In genomic region chr13:88507909-88508308, GRCh38 we compare ENCODE assay signal across 3 cellular contexts.
A peak's percentile ranks its signal among the peaks of the same experiment; 100 is the strongest.
TF ChIP-seq lines count a peak whose summit lies in the region.

No MANE protein-coding gene starts in this region.

TF ChIP-seq in HCT116, 20 proteins besides CTCF, POLR2A, EP300 and RAD21:
- peak; percentile 52; the same call in 1 of the 2 replicates for TF ChIP-seq ZNF274 (IDR thresholded peaks at IDR 0.05; ENCODE audit: low read depth, low read length)
- no peak for TF ChIP-seq EZH2phosphoT487 (IDR thresholded peaks at IDR 0.05; ENCODE audit: borderline replicate concordance)

TF ChIP-seq in HEK293, 187 proteins besides CTCF, POLR2A, EP300 and RAD21:
- TF ChIP-seq ZSCAN18 (tag by site-specific recombination; IDR thresholded peaks at IDR 0.05) (no peak), SETDB1 (IDR thresholded peaks at IDR 0.05; ENCODE audit: insufficient read length, low read length) (peak; percentile 21)

TF ChIP-seq in H1, 55 proteins besides CTCF, POLR2A, EP300 and RAD21:
- TF ChIP-seq TBP (IDR thresholded peaks at IDR 0.05; ENCODE audit: low read depth, low read length) (no peak), SIN3A (conservative IDR thresholded peaks at IDR 0.05 in 1 of 2, IDR thresholded peaks at IDR 0.05 in 1 of 2; ENCODE audit: low read depth in 1 of 2, low read length in 2 of 2) (no peak), ZNF274 (IDR thresholded peaks at IDR 0.05; ENCODE audit: borderline replicate concordance, extremely low read depth, low read length) (peak; percentile 79; the same call in 1 of the 2 replicates)
